Comparison of ENCODE assay signal across 22 cellular contexts in the genomic region with DNA sequence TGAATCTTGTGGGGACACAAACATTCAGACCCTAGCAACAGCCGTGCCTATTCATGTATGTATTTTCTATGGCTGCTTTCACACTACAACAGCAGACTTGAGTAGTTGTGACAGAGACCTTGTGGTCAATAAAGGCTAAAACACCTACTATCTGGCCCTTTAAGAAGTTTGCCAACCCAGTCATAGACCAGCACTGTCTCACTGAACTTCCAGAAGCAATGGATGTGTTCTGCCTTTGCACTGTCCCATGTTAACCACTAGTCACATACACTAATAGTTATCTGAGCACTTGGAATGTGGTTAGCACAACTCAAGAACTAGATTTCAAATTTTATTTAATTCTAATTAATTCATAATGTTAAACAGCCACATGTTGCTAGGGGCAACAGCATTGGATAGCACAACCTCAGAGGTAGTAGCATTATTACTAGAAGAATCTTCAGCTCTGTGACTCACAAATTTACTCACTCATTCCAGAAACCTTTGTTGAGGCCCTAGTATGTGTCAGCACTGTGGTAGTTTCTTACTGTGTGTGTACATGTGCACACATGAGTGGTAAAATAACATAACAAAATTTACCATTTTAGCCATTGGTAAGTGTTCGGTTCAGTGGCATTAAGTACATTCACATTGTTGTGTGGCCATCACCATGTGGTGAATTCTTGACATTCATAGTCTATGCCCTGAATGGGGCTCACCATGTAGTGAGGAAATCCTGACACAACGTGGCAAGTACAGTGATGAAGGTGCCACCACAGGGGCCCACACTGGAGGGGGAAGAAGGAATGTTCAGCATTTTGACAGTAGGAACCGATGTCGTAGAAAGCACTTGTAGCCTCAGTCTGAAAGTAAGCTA.
DNase-seq lines count a peak whose midpoint lies in the region; TF ChIP-seq lines count a peak whose summit lies in the region.
"Had no signal": no experiment of that assay in that cellular context is flagged by ENCODE, and none has a peak within 500 bp of the region (broad histone marks: within the 10 kb centered on the region; RNA-seq: fewer than 3 reads in every experiment).

No MANE protein-coding gene starts in this region.

- peak overlapping the region; percentile 72 for H3K27ac Mint-ChIP-seq in activated T-cell treated with anti-CD3 and anti-CD28 coated beads, Interleukin-2, amount 50 U/mL, for 24 hours
- H3K27ac Mint-ChIP-seq: CD4-positive, alpha-beta memory T cell; mesothelial cell of epicardium had no signal

- H3K9me2 ChIP-seq in GM23248 (ENCODE audit: insufficient read depth), result no peaks in the 10 kb centered on the region

- H3K9me3 ChIP-seq in GM23248 (ENCODE audit: low read depth) (no peaks in the 10 kb centered on the region), uterus (no peaks in the 10 kb centered on the region)
- H3K9me3 ChIP-seq: gastroesophageal sphincter, MG63, psoas muscle, spleen, transverse colon had no signal

- H3K27me3 ChIP-seq in GM23248 (replicated peaks; ENCODE audit: insufficient read depth), result no peaks in the 10 kb centered on the region
- H3K27me3 ChIP-seq in uterus, result no peaks in the 10 kb centered on the region
- H3K27me3 ChIP-seq: gastroesophageal sphincter, MG63, spleen, transverse colon had no signal

- 86 to 89% methylated on average over 5 of the region's 5 CpGs for WGBS in GM23248 (ENCODE audit: low coverage in 1 of 2, low lambda C conversion rate in 2 of 2, missing lambda C conversion rate in 2 of 2), 2 experiments

- intact Hi-C loops in uterus (cut with DNase I; ENCODE audit: low total_unique reads), result no loop called here

- no peaks in the 10 kb centered on the region for H3K36me3 Mint-ChIP-seq in activated T-cell treated with anti-CD3 and anti-CD28 coated beads, Interleukin-2, amount 50 U/mL, for 24 hours (ENCODE audit: low read depth)
- H3K36me3 Mint-ChIP-seq: CD4-positive, alpha-beta memory T cell; mesothelial cell of epicardium had no signal

- in situ Hi-C loops in GM23248 (cut with MboI), result no loop called here

- DNase-seq in activated T-cell treated with anti-CD3 and anti-CD28 coated beads, Interleukin-2, amount 50 U/mL, for 24 hours, result no peak
- DNase-seq in activated T-cell treated with anti-CD3 and anti-CD28 coated beads for 4 hours, result no peak
- peak; percentile 60 for DNase-seq in GM23248
- DNase-seq in RKO (ENCODE audit: low spot score), result peak; percentile 24
- DNase-seq in fibroblast of mammary gland (ENCODE audit: low read depth), result peak; percentile 28
- no peak for DNase-seq in NK-92 (lab: John Stamatoyannopoulos, UW; ENCODE audit: unreplicated experiment)
- no peak for DNase-seq in uterus
- DNase-seq in SW480 (ENCODE audit: low spot score), result no peak
- DNase-seq: CD4-positive, alpha-beta memory T cell; dermis blood vessel endothelial cell; left colon; MG63; NCI-H1930; NCI-H345; psoas muscle; spleen; stimulated activated naive CD4-positive, alpha-beta T cell treated with Interleukin-2 at 50 U/mL for 16 hours; transverse colon had no signal

- H3K4me3 Mint-ChIP-seq in activated T-cell treated with anti-CD3 and anti-CD28 coated beads, Interleukin-2, amount 50 U/mL, for 24 hours, result no peak overlapping the region
- H3K4me3 Mint-ChIP-seq: CD4-positive, alpha-beta memory T cell; mesothelial cell of epicardium; neural crest cell had no signal

- H3K4me1 ChIP-seq in GM23248 (ENCODE audit: insufficient read depth) (no peaks in the 10 kb centered on the region), uterus (no peaks in the 10 kb centered on the region)
- H3K4me1 ChIP-seq: gastroesophageal sphincter, psoas muscle, spleen, transverse colon had no signal

- no peaks in the 10 kb centered on the region for H4K20me1 ChIP-seq in GM23248 (ENCODE audit: insufficient read depth)

- no peak overlapping the region for H3K27ac ChIP-seq in GM23248
- H3K27ac ChIP-seq in uterus, result no peak overlapping the region
- H3K27ac ChIP-seq: gastroesophageal sphincter, psoas muscle, spleen, transverse colon, VCaP had no signal

- H3K79me2 ChIP-seq in GM23248 (ENCODE audit: insufficient read depth), result no peaks in the 10 kb centered on the region

- TF ChIP-seq CTCF in fibroblast of mammary gland (conservative IDR thresholded peaks at IDR 0.05; ENCODE audit: control insufficient read depth, insufficient read depth, low read depth, low read length) (no peak), uterus (IDR thresholded peaks at IDR 0.05) (no peak)

- no peaks in the 10 kb centered on the region for H3K27me3 Mint-ChIP-seq in activated T-cell treated with anti-CD3 and anti-CD28 coated beads, Interleukin-2, amount 50 U/mL, for 24 hours
- H3K27me3 Mint-ChIP-seq: CD4-positive, alpha-beta memory T cell had no signal

- no peaks in the 10 kb centered on the region for H3K36me3 ChIP-seq in GM23248 (ENCODE audit: low read depth)
- no peaks in the 10 kb centered on the region for H3K36me3 ChIP-seq in uterus
- H3K36me3 ChIP-seq: gastroesophageal sphincter, MG63, spleen, transverse colon had no signal

- H3K9me3 Mint-ChIP-seq in activated T-cell treated with anti-CD3 and anti-CD28 coated beads, Interleukin-2, amount 50 U/mL, for 24 hours, result no peaks in the 10 kb centered on the region
- H3K9me3 Mint-ChIP-seq: mesothelial cell of epicardium had no signal

- no peaks in the 10 kb centered on the region for H3F3A ChIP-seq in GM23248 (ENCODE audit: insufficient read depth)

- peaks cover 19% of the 10 kb centered on the region for H3K4me1 Mint-ChIP-seq in activated T-cell treated with anti-CD3 and anti-CD28 coated beads, Interleukin-2, amount 50 U/mL, for 24 hours (ENCODE audit: low read depth)
- H3K4me1 Mint-ChIP-seq: CD4-positive, alpha-beta memory T cell; mesothelial cell of epicardium; neural crest cell had no signal

- H3K9ac ChIP-seq in GM23248, result no peak overlapping the region

- H3K4me3 ChIP-seq in GM23248 (no peak overlapping the region), fibroblast of mammary gland (ENCODE audit: control insufficient read depth, low read depth, low read length) (no peak overlapping the region), uterus (no peak overlapping the region)
- H3K4me3 ChIP-seq: gastroesophageal sphincter, MG63, psoas muscle, spleen, transverse colon had no signal

- TF ChIP-seq POLR2A in uterus (IDR thresholded peaks at IDR 0.05), result no peak

- H2AFZ ChIP-seq in GM23248, result no peak overlapping the region

- H3K4me2 ChIP-seq in GM23248 (ENCODE audit: unreplicated experiment), result no peak overlapping the region

Comparison
In these comparisons a context has a peak if more than half of its experiments do, and no peak if none do; other contexts are left out.
1. DNase-seq: peak in GM23248 (single experiment), RKO (single experiment) and fibroblast of mammary gland (single experiment); none in activated T-cell treated with anti-CD3 and anti-CD28 coated beads, Interleukin-2, amount 50 U/mL, for 24 hours (single experiment), activated T-cell treated with anti-CD3 and anti-CD28 coated beads for 4 hours (single experiment), NK-92 (single experiment), uterus (0 of 2) and SW480 (single experiment).